In the genomic region with DNA sequence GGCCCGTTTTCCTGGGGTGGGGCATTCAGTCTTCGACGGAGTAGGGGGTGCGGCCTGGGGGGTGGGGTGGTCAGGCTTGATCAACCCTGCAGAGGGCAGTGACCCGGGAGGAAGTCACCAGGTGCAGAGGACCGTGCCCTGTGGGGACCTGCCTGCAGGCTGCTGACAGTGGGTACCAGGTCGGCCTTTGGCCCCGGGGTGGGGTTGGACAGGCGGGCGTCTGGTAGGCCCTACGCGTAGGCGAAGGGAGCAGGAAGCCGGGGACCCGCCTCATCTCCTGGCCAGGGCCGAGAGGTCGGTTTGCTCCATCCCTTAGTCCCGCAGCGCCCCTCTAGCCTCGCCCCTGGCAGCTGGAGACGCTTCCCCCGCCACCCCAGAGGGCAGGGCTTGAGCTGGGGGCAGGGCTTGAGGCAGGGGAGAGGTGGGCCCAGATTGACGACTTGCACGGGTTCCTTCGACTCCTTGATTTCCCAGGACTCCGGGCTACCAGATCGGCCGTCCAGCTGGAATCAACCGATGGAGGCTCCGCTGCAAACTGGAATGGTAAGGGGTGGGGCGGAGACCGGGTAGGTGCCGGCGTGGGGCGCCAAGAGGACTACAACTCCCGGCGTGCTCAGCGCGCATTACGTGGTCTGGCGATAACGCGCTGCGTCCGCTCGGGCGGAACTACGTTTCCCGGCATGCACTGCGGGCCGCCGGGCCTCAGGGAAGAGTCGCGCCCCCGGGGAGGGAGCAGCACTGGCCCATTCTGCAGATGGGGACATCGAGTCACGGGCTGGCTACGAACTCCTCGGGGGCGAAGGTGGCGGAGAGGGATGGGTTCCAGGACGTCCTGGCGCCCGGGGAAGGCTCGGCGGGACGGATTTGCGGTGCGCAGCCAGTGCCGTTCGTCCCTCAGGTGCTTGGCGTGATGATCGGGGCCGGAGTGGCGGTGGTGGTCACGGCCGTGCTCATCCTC, we compare ENCODE assay signal across 1 cellular context.
TF ChIP-seq lines count a peak whose summit lies in the region.

TSS of gene PNPLA6 (plus strand) at position 683 of the 958 bp plus-strand sequence. CDS start at position 755, 72 bp downstream.

TF ChIP-seq in HepG2, 621 proteins besides CTCF, POLR2A, EP300 and RAD21 (continued from another document and continues in another):
- TF ChIP-seq ZNF138 (CRISPR knock-in tag; IDR thresholded peaks at IDR 0.05; ENCODE audit: low read depth): peak; percentile 36; the same call in 1 of the 2 replicates
- TF ChIP-seq ZNF224 (CRISPR knock-in tag; IDR thresholded peaks at IDR 0.05): no peak
- TF ChIP-seq CCAR2 (optimal IDR thresholded peaks at IDR 0.05; ENCODE audit: low read depth, low read length): no peak
- TF ChIP-seq CEBPG (CRISPR knock-in tag; IDR thresholded peaks at IDR 0.05): peak; percentile 25; the same call in 1 of the 2 replicates
- no peak for TF ChIP-seq RNF219 (CRISPR knock-in tag; IDR thresholded peaks at IDR 0.05)
- TF ChIP-seq RORA (CRISPR knock-in tag; IDR thresholded peaks at IDR 0.05): no peak
- TF ChIP-seq, protein P1, sequence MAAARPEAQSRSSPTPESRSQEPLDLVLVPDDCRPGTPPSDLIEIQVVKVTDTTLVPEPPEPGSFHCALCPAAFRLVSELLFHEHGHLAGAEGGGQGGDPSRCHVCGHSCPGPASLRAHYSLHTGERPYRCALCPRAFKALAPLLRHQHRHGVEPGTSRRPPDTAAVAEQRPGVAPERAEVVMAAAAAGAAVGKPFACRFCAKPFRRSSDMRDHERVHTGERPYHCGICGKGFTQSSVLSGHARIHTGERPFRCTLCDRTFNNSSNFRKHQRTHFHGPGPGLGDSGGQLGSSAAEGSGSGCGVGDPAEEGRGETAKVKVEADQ (CRISPR knock-in tag; IDR thresholded peaks at IDR 0.05; ENCODE audit: borderline replicate concordance): peak; percentile 59; the same call in 1 of the 2 replicates
- TF ChIP-seq TSC22D2 (CRISPR knock-in tag; IDR thresholded peaks at IDR 0.05; ENCODE audit: borderline replicate concordance): 0 out of 2 replicates have a peak, but pooled peaks have one; percentile 44
- TF ChIP-seq KDM5B (CRISPR knock-in tag; IDR thresholded peaks at IDR 0.05; ENCODE audit: borderline replicate concordance): peak; percentile 42; the same call in 1 of the 2 replicates
- TF ChIP-seq CEBPB (IDR thresholded peaks at IDR 0.05; ENCODE audit: borderline replicate concordance, low read depth, low read length): no peak
- TF ChIP-seq, protein P2, sequence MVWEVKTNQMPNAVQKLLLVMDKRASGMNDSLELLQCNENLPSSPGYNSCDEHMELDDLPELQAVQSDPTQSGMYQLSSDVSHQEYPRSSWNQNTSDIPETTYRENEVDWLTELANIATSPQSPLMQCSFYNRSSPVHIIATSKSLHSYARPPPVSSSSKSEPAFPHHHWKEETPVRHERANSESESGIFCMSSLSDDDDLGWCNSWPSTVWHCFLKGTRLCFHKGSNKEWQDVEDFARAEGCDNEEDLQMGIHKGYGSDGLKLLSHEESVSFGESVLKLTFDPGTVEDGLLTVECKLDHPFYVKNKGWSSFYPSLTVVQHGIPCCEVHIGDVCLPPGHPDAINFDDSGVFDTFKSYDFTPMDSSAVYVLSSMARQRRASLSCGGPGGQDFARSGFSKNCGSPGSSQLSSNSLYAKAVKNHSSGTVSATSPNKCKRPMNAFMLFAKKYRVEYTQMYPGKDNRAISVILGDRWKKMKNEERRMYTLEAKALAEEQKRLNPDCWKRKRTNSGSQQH (CRISPR knock-in tag; IDR thresholded peaks at IDR 0.05; ENCODE audit: low read depth): no peak; the same call in 1 of the 2 replicates
- TF ChIP-seq IKZF4 (CRISPR knock-in tag; IDR thresholded peaks at IDR 0.05; ENCODE audit: borderline replicate concordance, low read depth, not compliant biosample characterization): no peak
- TF ChIP-seq ZFAT (CRISPR knock-in tag; conservative IDR thresholded peaks at IDR 0.05): 0 out of 2 replicates have a peak, but pooled peaks have one; percentile 38
- peak; percentile 95 for TF ChIP-seq HINFP (CRISPR knock-in tag; IDR thresholded peaks at IDR 0.05; ENCODE audit: low read depth)
- no peak for TF ChIP-seq ZNF234 (CRISPR knock-in tag; conservative IDR thresholded peaks at IDR 0.05)
- TF ChIP-seq, protein P3, sequence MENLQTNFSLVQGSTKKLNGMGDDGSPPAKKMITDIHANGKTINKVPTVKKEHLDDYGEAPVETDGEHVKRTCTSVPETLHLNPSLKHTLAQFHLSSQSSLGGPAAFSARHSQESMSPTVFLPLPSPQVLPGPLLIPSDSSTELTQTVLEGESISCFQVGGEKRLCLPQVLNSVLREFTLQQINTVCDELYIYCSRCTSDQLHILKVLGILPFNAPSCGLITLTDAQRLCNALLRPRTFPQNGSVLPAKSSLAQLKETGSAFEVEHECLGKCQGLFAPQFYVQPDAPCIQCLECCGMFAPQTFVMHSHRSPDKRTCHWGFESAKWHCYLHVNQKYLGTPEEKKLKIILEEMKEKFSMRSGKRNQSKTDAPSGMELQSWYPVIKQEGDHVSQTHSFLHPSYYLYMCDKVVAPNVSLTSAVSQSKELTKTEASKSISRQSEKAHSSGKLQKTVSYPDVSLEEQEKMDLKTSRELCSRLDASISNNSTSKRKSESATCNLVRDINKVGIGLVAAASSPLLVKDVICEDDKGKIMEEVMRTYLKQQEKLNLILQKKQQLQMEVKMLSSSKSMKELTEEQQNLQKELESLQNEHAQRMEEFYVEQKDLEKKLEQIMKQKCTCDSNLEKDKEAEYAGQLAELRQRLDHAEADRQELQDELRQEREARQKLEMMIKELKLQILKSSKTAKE (CRISPR knock-in tag; IDR thresholded peaks at IDR 0.05; ENCODE audit: borderline replicate concordance): no peak; the same call in 1 of the 2 replicates
- no peak; the same call in 1 of the 2 replicates for TF ChIP-seq KLF13 (CRISPR knock-in tag; IDR thresholded peaks at IDR 0.05)
- peak; percentile 48; the same call in 1 of the 2 replicates for TF ChIP-seq ZBTB7B (CRISPR knock-in tag; IDR thresholded peaks at IDR 0.05)
- no peak for TF ChIP-seq ZNF431 (CRISPR knock-in tag; IDR thresholded peaks at IDR 0.05; ENCODE audit: borderline replicate concordance, low read depth)
- TF ChIP-seq SOX13 (IDR thresholded peaks at IDR 0.05): no peak
- peak in 1 of 2 experiments; percentile 25; a peak in 1 of 4 replicates for TF ChIP-seq SOX13 (CRISPR knock-in tag; conservative IDR thresholded peaks at IDR 0.05 in 1 of 2, IDR thresholded peaks at IDR 0.05 in 1 of 2)
- TF ChIP-seq HDAC6 (IDR thresholded peaks at IDR 0.05; ENCODE audit: low read depth, low read length): no peak
- peak; percentile 91 for TF ChIP-seq ELF1 (CRISPR knock-in tag; IDR thresholded peaks at IDR 0.05)
- TF ChIP-seq ZKSCAN8 (CRISPR knock-in tag; IDR thresholded peaks at IDR 0.05; ENCODE audit: borderline replicate concordance): no peak; the same call in 1 of the 2 replicates
- peak; percentile 54; the same call in 1 of the 2 replicates for TF ChIP-seq ARNTL (CRISPR knock-in tag; IDR thresholded peaks at IDR 0.05)
- TF ChIP-seq FOXK1 (CRISPR knock-in tag; IDR thresholded peaks at IDR 0.05; ENCODE audit: borderline replicate concordance, low read depth): peak; percentile 88; the same call in 1 of the 2 replicates
- peak; percentile 71 for TF ChIP-seq POGZ (CRISPR knock-in tag; IDR thresholded peaks at IDR 0.05)
- TF ChIP-seq EHMT2 (IDR thresholded peaks at IDR 0.05; ENCODE audit: borderline replicate concordance, low read depth, low read length): no peak
- TF ChIP-seq ZNF574 (CRISPR knock-in tag; IDR thresholded peaks at IDR 0.05): peak; percentile 96
- peak; percentile 59; the same call in 1 of the 2 replicates for TF ChIP-seq ZNF350 (CRISPR knock-in tag; IDR thresholded peaks at IDR 0.05; ENCODE audit: borderline replicate concordance, low read depth)
- no peak for TF ChIP-seq GTF3A (CRISPR knock-in tag; conservative IDR thresholded peaks at IDR 0.05)
- peak; percentile 97 for TF ChIP-seq GABPB1 (CRISPR knock-in tag; IDR thresholded peaks at IDR 0.05)
- no peak for TF ChIP-seq JDP2 (CRISPR knock-in tag; IDR thresholded peaks at IDR 0.05; ENCODE audit: borderline replicate concordance)
- TF ChIP-seq SMYD3 (CRISPR knock-in tag; IDR thresholded peaks at IDR 0.05): no peak
- no peak for TF ChIP-seq BCLAF1 (IDR thresholded peaks at IDR 0.05)
- TF ChIP-seq NFRKB (IDR thresholded peaks at IDR 0.05): no peak
- no peak for TF ChIP-seq ZNF850 (CRISPR knock-in tag; conservative IDR thresholded peaks at IDR 0.05)
- no peak for TF ChIP-seq SOX6 (IDR thresholded peaks at IDR 0.05)
- TF ChIP-seq SOX6 (CRISPR knock-in tag; IDR thresholded peaks at IDR 0.05): peak; percentile 47; the same call in 1 of the 2 replicates
- TF ChIP-seq, protein P4, sequence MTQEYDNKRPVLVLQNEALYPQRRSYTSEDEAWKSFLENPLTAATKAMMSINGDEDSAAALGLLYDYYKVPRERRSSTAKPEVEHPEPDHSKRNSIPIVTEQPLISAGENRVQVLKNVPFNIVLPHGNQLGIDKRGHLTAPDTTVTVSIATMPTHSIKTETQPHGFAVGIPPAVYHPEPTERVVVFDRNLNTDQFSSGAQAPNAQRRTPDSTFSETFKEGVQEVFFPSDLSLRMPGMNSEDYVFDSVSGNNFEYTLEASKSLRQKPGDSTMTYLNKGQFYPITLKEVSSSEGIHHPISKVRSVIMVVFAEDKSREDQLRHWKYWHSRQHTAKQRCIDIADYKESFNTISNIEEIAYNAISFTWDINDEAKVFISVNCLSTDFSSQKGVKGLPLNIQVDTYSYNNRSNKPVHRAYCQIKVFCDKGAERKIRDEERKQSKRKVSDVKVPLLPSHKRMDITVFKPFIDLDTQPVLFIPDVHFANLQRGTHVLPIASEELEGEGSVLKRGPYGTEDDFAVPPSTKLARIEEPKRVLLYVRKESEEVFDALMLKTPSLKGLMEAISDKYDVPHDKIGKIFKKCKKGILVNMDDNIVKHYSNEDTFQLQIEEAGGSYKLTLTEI (CRISPR knock-in tag; conservative IDR thresholded peaks at IDR 0.05): no peak
- no peak for TF ChIP-seq ZNF329 (CRISPR knock-in tag; IDR thresholded peaks at IDR 0.05; ENCODE audit: low read depth)
- no peak for TF ChIP-seq ZNF296 (CRISPR knock-in tag; conservative IDR thresholded peaks at IDR 0.05)
- peak; percentile 73 for TF ChIP-seq ARHGAP35 (CRISPR knock-in tag; IDR thresholded peaks at IDR 0.05; ENCODE audit: borderline replicate concordance)
- 0 out of 2 replicates have a peak, but pooled peaks have one; percentile 40 for TF ChIP-seq ZNF136 (CRISPR knock-in tag; IDR thresholded peaks at IDR 0.05; ENCODE audit: low read depth)
- TF ChIP-seq SRF (IDR thresholded peaks at IDR 0.05; ENCODE audit: low read depth, low read length): peak; percentile 22; the same call in 1 of the 2 replicates
